8 cellular contexts compared by ENCODE assay signal in genomic region chr1:226656601-226657277, GRCh38.
DNase-seq lines count a peak whose midpoint lies in the region; ATAC-seq and TF ChIP-seq lines count a peak whose summit lies in the region.

No MANE protein-coding gene starts in this region.

- CTCF ChIA-PET in activated CD4-positive, alpha-beta memory T cell treated with anti-CD3 and anti-CD28 coated beads for 36 hours (lab: Charles Lee), result interaction anchor here (0.6 to 6.7 kb wide), 3 partner anchors 22 to 104 kb away, joined by 4 to 35 read pairs (median 4); no protein-coding TSS in a partner anchor

- DNase-seq in AG09309 (ENCODE audit: low read depth) (peak; percentile 62), foreskin melanocyte (peak; percentile 84), type B pancreatic cell (ENCODE audit: extremely low spot score, unreplicated experiment) (no peak), NCI-H526 (lab: John Stamatoyannopoulos, UW) (no peak)
- DNase-seq in activated CD4-positive, alpha-beta memory T cell treated with anti-CD3 and anti-CD28 coated beads for 36 hours, result no peak
- DNase-seq in stimulated activated CD4-positive, alpha-beta T cell treated with anti-CD3 and anti-CD28 coated beads, Interleukin-1b, Interleukin-23, amount 100 ng/mL, for 48 hours, result no peak

- no peaks in the 10 kb centered on the region for H3K36me3 ChIP-seq in KOPT-K1 (ENCODE audit: insufficient read depth, low read length)

- H3K27ac ChIP-seq in KOPT-K1 (ENCODE audit: low read depth, low read length, poor library complexity, severe bottlenecking), result peak overlapping the region; percentile 78

- H3K9me3 Mint-ChIP-seq in activated CD4-positive, alpha-beta memory T cell treated with anti-CD3 and anti-CD28 coated beads for 36 hours, result no peaks in the 10 kb centered on the region
- H3K9me3 Mint-ChIP-seq in type B pancreatic cell, result no peaks in the 10 kb centered on the region

- H3K27me3 Mint-ChIP-seq in activated CD4-positive, alpha-beta memory T cell treated with anti-CD3 and anti-CD28 coated beads for 36 hours, result no peaks in the 10 kb centered on the region
- H3K27me3 Mint-ChIP-seq in type B pancreatic cell, result no peaks in the 10 kb centered on the region

- no peak for TF ChIP-seq CTCF in AG09309 (IDR thresholded peaks at IDR 0.05; ENCODE audit: control insufficient read depth, insufficient read depth, low read depth, low read length, missing control alignments)
- no peak for TF ChIP-seq CTCF in type B pancreatic cell (conservative IDR thresholded peaks at IDR 0.05)

- no peak overlapping the region for H3K4me3 ChIP-seq in AG09309 (ENCODE audit: control insufficient read depth, low read depth, low read length)

- peaks cover 7% of the 10 kb centered on the region for H3K36me3 Mint-ChIP-seq in activated CD4-positive, alpha-beta memory T cell treated with anti-CD3 and anti-CD28 coated beads for 36 hours
- H3K36me3 Mint-ChIP-seq in type B pancreatic cell, result no peaks in the 10 kb centered on the region

- H3K27ac Mint-ChIP-seq in activated CD4-positive, alpha-beta memory T cell treated with anti-CD3 and anti-CD28 coated beads for 36 hours, result no peak overlapping the region
- H3K27ac Mint-ChIP-seq in type B pancreatic cell, result peak overlapping the region; percentile 88

- POLR2A ChIA-PET in activated CD4-positive, alpha-beta memory T cell treated with anti-CD3 and anti-CD28 coated beads for 36 hours (lab: Charles Lee), result no interaction called here

- intact Hi-C loops in activated CD4-positive, alpha-beta memory T cell treated with anti-CD3 and anti-CD28 coated beads for 36 hours (cut with micrococcal nuclease), result no loop called here

- peaks cover 29% of the 10 kb centered on the region for H3K4me1 Mint-ChIP-seq in activated CD4-positive, alpha-beta memory T cell treated with anti-CD3 and anti-CD28 coated beads for 36 hours (ENCODE audit: low read depth)
- peaks cover 56% of the 10 kb centered on the region for H3K4me1 Mint-ChIP-seq in type B pancreatic cell (ENCODE audit: unreplicated experiment)

- ATAC-seq in HG03342 (IDR thresholded peaks at IDR 0.05; ENCODE audit: unreplicated experiment), result no peak

- H3K9me3 ChIP-seq in KOPT-K1 (ENCODE audit: insufficient read depth, low read length, poor library complexity, severe bottlenecking), result no peaks in the 10 kb centered on the region

- peak overlapping the region; percentile 43 for H3K4me3 Mint-ChIP-seq in activated CD4-positive, alpha-beta memory T cell treated with anti-CD3 and anti-CD28 coated beads for 36 hours
- peak overlapping the region; percentile 55 for H3K4me3 Mint-ChIP-seq in type B pancreatic cell

Comparison
In these comparisons a context has a peak if more than half of its experiments do, and no peak if none do; other contexts are left out.
1. DNase-seq: peak in AG09309 (single experiment) and foreskin melanocyte (single experiment); none in activated CD4-positive, alpha-beta memory T cell treated with anti-CD3 and anti-CD28 coated beads for 36 hours (single experiment), type B pancreatic cell (single experiment), NCI-H526 (0 of 2) and stimulated activated CD4-positive, alpha-beta T cell treated with anti-CD3 and anti-CD28 coated beads, Interleukin-1b, Interleukin-23, amount 100 ng/mL, for 48 hours (single experiment).